In genomic region chr13:38334845-38335244, GRCh38 we compare ENCODE assay signal across 16 cellular contexts. TPM values are rescaled to one million over a fixed set of nuclear protein-coding genes. Genes with fewer than 3 reads are reported as not detected.
DNase-seq lines count a peak whose midpoint lies in the region; ATAC-seq lines count a peak whose summit lies in the region.
"Had no signal": no experiment of that assay in that cellular context is flagged by ENCODE, and none has a peak within 500 bp of the region (broad histone marks: within the 10 kb centered on the region; RNA-seq: fewer than 3 reads in every experiment).

No MANE protein-coding gene starts in this region.

- peak overlapping the region; percentile 29 for H2AFZ ChIP-seq in neuronal stem cell (ENCODE audit: low read length)

- no peak overlapping the region for H3K4ac ChIP-seq in neuronal stem cell (ENCODE audit: low read length)

- no peak overlapping the region for H2AK5ac ChIP-seq in neuronal stem cell (ENCODE audit: low read depth, low read length)

- no peak overlapping the region for H2BK5ac ChIP-seq in neuronal stem cell (ENCODE audit: low read length)

- H3K9ac ChIP-seq in neuronal stem cell (ENCODE audit: low read depth, low read length, poor library complexity): no peak overlapping the region
- H3K9ac ChIP-seq: BLaER1 had no signal

- H2BK15ac ChIP-seq in neuronal stem cell (ENCODE audit: low read length): no peak overlapping the region

- no peak overlapping the region for H4K8ac ChIP-seq in neuronal stem cell (ENCODE audit: low read depth, low read length)

- H4K91ac ChIP-seq in neuronal stem cell (ENCODE audit: low read depth, low read length, poor library complexity): no peak overlapping the region

- in situ Hi-C loops in ACHN (cut with HindIII; ENCODE audit: low pct_ligation_motif_present, low pct_unique_long_range_greater_than_20kb, low sequenced_read_pairs): no loop called here

- H2BK12ac ChIP-seq in neuronal stem cell (ENCODE audit: low read length): no peak overlapping the region

- no CpG with 5 or more reads among the region's 2 CpGs for WGBS in neuronal stem cell (ENCODE audit: extremely low coverage in 2 of 2, insufficient read length in 2 of 2, insufficient replicate concordance in 1 of 2), 2 donors

- H3K14ac ChIP-seq in neuronal stem cell (ENCODE audit: low read length): no peak overlapping the region

- DNase-seq in ACHN (peak; percentile 9), SK-N-DZ (ENCODE audit: low spot score) (peak; percentile 1), kidney tubule cell (ENCODE audit: low spot score) (peak; percentile 6), neuronal stem cell (ENCODE audit: low spot score) (no peak), NOMO-1 treated with dmso at 0.1 percent for 144 hours (lab: John Stamatoyannopoulos, UW; ENCODE audit: unreplicated experiment) (no peak)
- DNase-seq in stimulated activated CD4-positive, alpha-beta T cell treated with anti-CD3 and anti-CD28 coated beads, Interleukin-15, amount 100 ng/mL, for 24 hours: no peak
- DNase-seq: Calu3; CD4-positive, alpha-beta memory T cell; DMS79 treated with DMSO at 0.1 percent for 48 hours; GF-D8; H9 had no signal

- H3K36me3 ChIP-seq in neuronal stem cell (replicated peaks in 1 of 2; ENCODE audit: control insufficient read depth in 2 of 2, insufficient read depth in 2 of 2, low read length in 2 of 2): no peaks in the 10 kb centered on the region
- H3K36me3 ChIP-seq: BLaER1 had no signal

- no peak overlapping the region for H3K23ac ChIP-seq in neuronal stem cell (ENCODE audit: low read depth, low read length, poor library complexity)

- no peak overlapping the region for H3K4me2 ChIP-seq in neuronal stem cell (ENCODE audit: insufficient read depth, low read length, poor library complexity, severe bottlenecking)
- H3K4me2 ChIP-seq: A549, BLaER1 had no signal

- no peak for ATAC-seq in HG02973 (IDR thresholded peaks at IDR 0.05; ENCODE audit: unreplicated experiment)
- ATAC-seq: A549 had no signal

- H3K18ac ChIP-seq in neuronal stem cell (ENCODE audit: low read length): no peak overlapping the region

- no peak overlapping the region for H2BK120ac ChIP-seq in neuronal stem cell (ENCODE audit: low read depth, low read length)

- H3K27ac ChIP-seq in neuronal stem cell (replicated peaks; ENCODE audit: low read length): no peak overlapping the region
- H3K27ac ChIP-seq: 22Rv1, A549, BLaER1, HL-60 had no signal

- H3K27me3 ChIP-seq in neuronal stem cell (ENCODE audit: control insufficient read depth in 3 of 3, insufficient read depth in 3 of 3, low read depth in 1 of 3, low read length in 3 of 3): no peaks in the 10 kb centered on the region
- H3K27me3 ChIP-seq: BLaER1 had no signal

- H3K9me3 ChIP-seq in neuronal stem cell (replicated peaks in 1 of 2; ENCODE audit: control insufficient read depth in 2 of 2, insufficient read depth in 1 of 2, low read depth in 1 of 2, low read length in 2 of 2): no peaks in the 10 kb centered on the region
- H3K9me3 ChIP-seq: A549, BLaER1 had no signal

- H3K4me3 ChIP-seq in neuronal stem cell (ENCODE audit: low read length in 2 of 2): no peak overlapping the region
- H3K4me3 ChIP-seq: A549, BLaER1 had no signal

- H3K79me1 ChIP-seq in neuronal stem cell (ENCODE audit: low read depth, low read length): no peaks in the 10 kb centered on the region

- no peaks in the 10 kb centered on the region for H3K4me1 ChIP-seq in neuronal stem cell (ENCODE audit: control insufficient read depth in 2 of 2, insufficient read depth in 1 of 2, low read depth in 1 of 2, low read length in 2 of 2)
- H3K4me1 ChIP-seq: A549, BLaER1 had no signal

RNA-seq across cellular contexts. Expression of gene UFM1, which starts 14.8 kb away (rescaled TPM):
- polyA plus RNA-seq in SK-N-DZ (2014; cell fraction: cytosol; rRNA removed): 72.8 and 77.2 TPM in 2 replicates
- polyA plus RNA-seq in SK-N-DZ (2014; cell fraction: nucleus; rRNA removed): 71.3 and 76.7 TPM in 2 replicates
- 34.6 TPM for polyA plus RNA-seq in neuronal stem cell (2013, experiment 1 of 2)
- polyA plus RNA-seq in neuronal stem cell (2013, experiment 2 of 2): 34.7 TPM

Comparison
In these comparisons a context has a peak if more than half of its experiments do, and no peak if none do; other contexts are left out.
1. DNase-seq: peak in ACHN (single experiment), SK-N-DZ (single experiment) and kidney tubule cell (single experiment); none in neuronal stem cell (single experiment), stimulated activated CD4-positive, alpha-beta T cell treated with anti-CD3 and anti-CD28 coated beads, Interleukin-15, amount 100 ng/mL, for 24 hours (single experiment) and NOMO-1 treated with dmso at 0.1 percent for 144 hours (single experiment).